1 cellular context compared by ENCODE assay signal in genomic region chr7:131292141-131292905, GRCh38.
TF ChIP-seq lines count a peak whose summit lies in the region.

No MANE protein-coding gene starts in this region.

TF ChIP-seq in GM23338, 12 proteins besides CTCF, POLR2A, EP300 and RAD21 (continued from another document):
- TF ChIP-seq ZNF462 (CRISPR knock-in tag; IDR thresholded peaks at IDR 0.05) (no peak), ZNF114 (CRISPR knock-in tag; IDR thresholded peaks at IDR 0.05) (no peak), EZH2 (IDR thresholded peaks at IDR 0.05; ENCODE audit: low read depth, unreplicated experiment) (no peak), NANOG (IDR thresholded peaks at IDR 0.05; ENCODE audit: borderline replicate concordance) (no peak), ZNF331 (CRISPR knock-in tag; IDR thresholded peaks at IDR 0.05; ENCODE audit: low read depth) (no peak), STAT1 (IDR thresholded peaks at IDR 0.05; ENCODE audit: unreplicated experiment) (no peak), POLR2AphosphoS5 (IDR thresholded peaks at IDR 0.05; ENCODE audit: low read depth) (no peak), ETS1 (IDR thresholded peaks at IDR 0.05) (no peak)
TF ChIP-seq in GM23338: peak in this region for 0.
